32 cellular contexts compared by ENCODE assay signal in the genomic region with DNA sequence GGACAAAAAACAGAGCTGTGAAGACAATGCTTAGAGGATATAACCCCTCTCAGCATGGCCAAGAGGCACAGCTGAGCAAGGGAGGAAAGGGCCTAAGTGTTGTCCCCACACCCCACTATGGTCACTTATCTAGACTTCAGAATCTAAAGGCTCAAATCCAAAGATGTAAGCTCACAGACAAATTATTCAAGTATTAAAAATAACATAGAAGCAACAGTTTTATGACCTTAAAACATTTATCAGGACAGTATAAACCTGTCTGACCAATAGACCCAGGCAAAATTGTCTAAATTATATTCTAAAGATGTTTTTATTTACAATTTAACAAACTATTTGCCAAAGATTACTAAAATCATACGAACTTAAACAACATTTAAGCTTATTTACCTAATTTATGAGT. TPM values are rescaled to one million over a fixed set of nuclear protein-coding genes. Genes with fewer than 3 reads are reported as not detected.
DNase-seq lines count a peak whose midpoint lies in the region; ATAC-seq and TF ChIP-seq lines count a peak whose summit lies in the region.
"Had no signal": no experiment of that assay in that cellular context is flagged by ENCODE, and none has a peak within 500 bp of the region (broad histone marks: within the 10 kb centered on the region; RNA-seq: fewer than 3 reads in every experiment).

No MANE protein-coding gene starts in this region.

- H3K79me1 ChIP-seq in mesendoderm (ENCODE audit: low read length) = no peaks in the 10 kb centered on the region

- DNase-seq in DMS 273 (lab: John Stamatoyannopoulos, UW; ENCODE audit: unreplicated experiment) = peak; percentile 17
- DNase-seq in DMS 273 treated with DMSO at 0.1 percent for 48 hours (lab: John Stamatoyannopoulos, UW) = no peak
- peak; percentile 63 for DNase-seq in OCI-M1 (lab: John Stamatoyannopoulos, UW)
- DNase-seq in choroid plexus epithelial cell (ENCODE audit: low read depth) = peak; percentile 34
- peak; percentile 29 for DNase-seq in mesendoderm
- no peak for DNase-seq in left colon
- DNase-seq in BE2C = no peak
- DNase-seq: activated B cell treated with CpG ODN at 0.5 μM for 24 hours; activated CD4-positive, alpha-beta T cell treated with anti-CD3 and anti-CD28 coated beads, Interleukin-2, amount 50 U/mL, for 1 hour; activated gamma-delta T cell treated with Interleukin-2 at 50 U/mL for 16 hours; activated T-cell treated with anti-CD3 and anti-CD28 coated beads, Interleukin-2, amount 50 U/mL, for 4 hours; CD4-positive, alpha-beta T cell; cortex of kidney; DMS153; endodermal cell; glutamatergic neuron; H9; islet precursor cell; mucosa of descending colon; NCI-H1048; NCI-H187 treated with DMSO at 0.1 percent for 48 hours; NCI-H69; Peyer's patch; SIG-M5; spleen; SW 1271; T1000 had no signal

- H3K9ac ChIP-seq in mesendoderm (ENCODE audit: low read length) = no peak overlapping the region
- H3K9ac ChIP-seq: parathyroid adenoma had no signal

- H3K4me1 ChIP-seq in mesendoderm (ENCODE audit: control insufficient read depth, low read depth, low read length) = no peaks in the 10 kb centered on the region
- H3K4me1 ChIP-seq in BE2C = no peaks in the 10 kb centered on the region
- H3K4me1 ChIP-seq: parathyroid adenoma, Peyer's patch, right atrium auricular region, spleen, tibial nerve had no signal

- no peak for TF ChIP-seq CTCF in choroid plexus epithelial cell (conservative IDR thresholded peaks at IDR 0.05; ENCODE audit: low read depth, low read length)
- no peak for TF ChIP-seq CTCF in BE2C (IDR thresholded peaks at IDR 0.05; ENCODE audit: low read depth, low read length)

- H2AK5ac ChIP-seq in mesendoderm (ENCODE audit: low read length) = no peak overlapping the region

- no peak overlapping the region for H2BK120ac ChIP-seq in mesendoderm (ENCODE audit: low read depth, low read length)

- no peak for ATAC-seq in left colon
- ATAC-seq in HG03025 (IDR thresholded peaks at IDR 0.05; ENCODE audit: low FRiP score, unreplicated experiment) = no peak
- ATAC-seq: activated T-cell treated with anti-CD3 and anti-CD28 coated beads, Interleukin-2, amount 50 U/mL, for 4 hours; mucosa of descending colon had no signal

- H3K36me3 ChIP-seq in mesendoderm (ENCODE audit: control insufficient read depth, insufficient read depth, low read length) (no peaks in the 10 kb centered on the region), BE2C (no peaks in the 10 kb centered on the region)
- H3K36me3 ChIP-seq: Peyer's patch, right atrium auricular region, spleen, tibial nerve had no signal

- WGBS in mesendoderm (ENCODE audit: extremely low coverage, insufficient coverage, low lambda C conversion rate) = 100% methylated on average over 1 of the region's 1 CpG

- H3K27me3 ChIP-seq in mesendoderm (ENCODE audit: insufficient read depth, low read length, poor library complexity) = no peaks in the 10 kb centered on the region
- H3K27me3 ChIP-seq in BE2C = no peaks in the 10 kb centered on the region
- H3K27me3 ChIP-seq: Peyer's patch, right atrium auricular region, spleen, tibial nerve had no signal

- H3K4me3 ChIP-seq in choroid plexus epithelial cell (ENCODE audit: low read depth, low read length) (no peak overlapping the region), mesendoderm (ENCODE audit: low read length) (no peak overlapping the region), BE2C (ENCODE audit: low read depth, low read length) (no peak overlapping the region)
- H3K4me3 ChIP-seq: mucosa of descending colon, Peyer's patch, right atrium auricular region, spleen, tibial nerve had no signal

- no peak overlapping the region for H3K27ac ChIP-seq in mesendoderm (ENCODE audit: low read depth, low read length)
- H3K27ac ChIP-seq: 22Rv1, parathyroid adenoma, Peyer's patch, right atrium auricular region, spleen, tibial nerve had no signal

- H3K4me2 ChIP-seq in mesendoderm (ENCODE audit: low read length) = no peak overlapping the region

- no peaks in the 10 kb centered on the region for H3K9me3 ChIP-seq in BE2C

- no peak overlapping the region for H3K56ac ChIP-seq in mesendoderm (ENCODE audit: low read length)

- H3K18ac ChIP-seq in mesendoderm (ENCODE audit: low read length) = no peak overlapping the region

- no peak overlapping the region for H2BK5ac ChIP-seq in mesendoderm (ENCODE audit: low read length)

- intact Hi-C loops in left colon (cut with DNase I, micrococcal nuclease) = no loop called here

- no peak overlapping the region for H3K4ac ChIP-seq in mesendoderm (ENCODE audit: low read depth, low read length)

- H4K8ac ChIP-seq in mesendoderm (ENCODE audit: low read depth, low read length) = no peak overlapping the region

- no peak overlapping the region for H4K5ac ChIP-seq in mesendoderm (ENCODE audit: low read length)

- no peaks in the 10 kb centered on the region for H3K79me2 ChIP-seq in mesendoderm (ENCODE audit: control insufficient read depth, insufficient read depth, low read length)
- H3K79me2 ChIP-seq: parathyroid adenoma had no signal

- no peak overlapping the region for H2BK15ac ChIP-seq in mesendoderm (replicated peaks; ENCODE audit: low read depth)

- H3K23ac ChIP-seq in mesendoderm (ENCODE audit: low read length) = no peak overlapping the region

RNA-seq across cellular contexts. Expression of a gene that starts 28.1 kb away (rescaled TPM):
- 3.9 TPM for polyA plus RNA-seq in mesendoderm (2013, experiment 1 of 2)
- 3.8 TPM for polyA plus RNA-seq in mesendoderm (2013, experiment 2 of 2)
- total RNA-seq in left colon = 1 to 10 TPM; 1.2 to 2.7 TPM
- 14.5 TPM for polyA plus RNA-seq in BE2C (2012; ENCODE audit: insufficient read depth, insufficient read length, low read depth)
- total RNA-seq: activated T-cell treated with anti-CD3 and anti-CD28 coated beads, Interleukin-2, amount 50 U/mL, for 4 hours; CD4-positive, alpha-beta T cell had no signal

Comparison
In these comparisons a context has a peak if more than half of its experiments do, and no peak if none do; other contexts are left out.
1. DNase-seq: peak in DMS 273 (single experiment), OCI-M1 (single experiment), choroid plexus epithelial cell (single experiment) and mesendoderm (single experiment); none in DMS 273 treated with DMSO at 0.1 percent for 48 hours (single experiment), left colon (0 of 2) and BE2C (single experiment).